ENCODE assay signal across 13 cellular contexts in genomic region chr22:27581688-27582087, GRCh38.
DNase-seq lines count a peak whose midpoint lies in the region; ATAC-seq and TF ChIP-seq lines count a peak whose summit lies in the region.
"Had no signal": no experiment of that assay in that cellular context is flagged by ENCODE, and none has a peak within 500 bp of the region (broad histone marks: within the 10 kb centered on the region; RNA-seq: fewer than 3 reads in every experiment).

No MANE protein-coding gene starts in this region.

- TF ChIP-seq EP300 in upper lobe of left lung (IDR thresholded peaks at IDR 0.05): peak in 1 of 4 donors; percentile 37

- intact Hi-C loops in Right ventricle myocardium inferior (cut with DNase I) (no loop called here), ascending aorta (cut with DNase I) (no loop called here)

- H3K27ac ChIP-seq in neuronal stem cell (replicated peaks; ENCODE audit: low read length) (no peak overlapping the region), upper lobe of left lung (peak overlapping the region in 1 of 4 donors; percentile 3), ascending aorta (no peak overlapping the region)

- no peak overlapping the region for H3K4me2 ChIP-seq in neuronal stem cell (ENCODE audit: insufficient read depth, low read length, poor library complexity, severe bottlenecking)

- WGBS in neuronal stem cell (ENCODE audit: extremely low coverage in 2 of 2, insufficient read length in 2 of 2, insufficient replicate concordance in 1 of 2), 2 donors: no CpG with 5 or more reads among the region's 8 CpGs
- 64 to 80% methylated on average over 1 to 8 of the region's 8 CpGs for WGBS in upper lobe of left lung, 2 donors

- H3K9ac ChIP-seq in adipocyte (ENCODE audit: low read length): no peak overlapping the region
- H3K9ac ChIP-seq in neuronal stem cell (ENCODE audit: low read depth, low read length, poor library complexity): no peak overlapping the region

- no peak overlapping the region for H3K18ac ChIP-seq in neuronal stem cell (ENCODE audit: low read length)

- TF ChIP-seq CTCF in upper lobe of left lung (IDR thresholded peaks at IDR 0.05) (no peak), ascending aorta (IDR thresholded peaks at IDR 0.05) (no peak), GM20000 (IDR thresholded peaks at IDR 0.05; ENCODE audit: extremely low read depth, missing control alignments) (no peak)

- no peak overlapping the region for H2BK15ac ChIP-seq in neuronal stem cell (ENCODE audit: low read length)

- no peaks in the 10 kb centered on the region for H3K36me3 ChIP-seq in adipocyte (ENCODE audit: control insufficient read depth, insufficient read depth, low read length, severe bottlenecking)
- H3K36me3 ChIP-seq in neuronal stem cell (replicated peaks in 1 of 2; ENCODE audit: control insufficient read depth in 2 of 2, insufficient read depth in 2 of 2, low read length in 2 of 2): no peaks in the 10 kb centered on the region
- H3K36me3 ChIP-seq in upper lobe of left lung: no peaks in the 10 kb centered on the region
- H3K36me3 ChIP-seq in ascending aorta: no peaks in the 10 kb centered on the region

- no peak for TF ChIP-seq POLR2A in upper lobe of left lung (IDR thresholded peaks at IDR 0.05)

- no peak overlapping the region for H4K8ac ChIP-seq in neuronal stem cell (ENCODE audit: low read depth, low read length)

- H2AFZ ChIP-seq in neuronal stem cell (ENCODE audit: low read length): peak overlapping the region; percentile 31

- H3K27me3 ChIP-seq in adipocyte (replicated peaks; ENCODE audit: control insufficient read depth, insufficient read depth, low read length) (peaks cover 8% of the 10 kb centered on the region), neuronal stem cell (ENCODE audit: control insufficient read depth in 3 of 3, insufficient read depth in 3 of 3, low read depth in 1 of 3, low read length in 3 of 3) (peaks cover 0 to 1% (median 0%) of the 10 kb centered on the region in 3 experiments), upper lobe of left lung (no peaks in the 10 kb centered on the region), ascending aorta (no peaks in the 10 kb centered on the region)

- peak; percentile 66 for DNase-seq in adipocyte (ENCODE audit: low read depth)
- peak; percentile 94 for DNase-seq in Right ventricle myocardium inferior (ENCODE audit: missing footprints)
- no peak for DNase-seq in neuronal stem cell (ENCODE audit: low spot score)
- peak in 1 of 2 donors; percentile 41 for DNase-seq in upper lobe of left lung
- no peak for DNase-seq in NCI-H2029 (lab: John Stamatoyannopoulos, UW)
- DNase-seq in NCI-H1048 (lab: John Stamatoyannopoulos, UW): no peak
- no peak for DNase-seq in ascending aorta (ENCODE audit: low spot score in 2 of 2)
- no peak for DNase-seq in GM20000 (ENCODE audit: low spot score)
- DNase-seq: activated CD8-positive, alpha-beta memory T cell treated with anti-CD3 and anti-CD28 coated beads, Interleukin-2, amount 50 U/mL, for 4 hours; Calu3; Kasumi-1; NCI-H345 had no signal

- peaks cover 10% of the 10 kb centered on the region for H3K4me1 ChIP-seq in adipocyte (ENCODE audit: control insufficient read depth, insufficient read depth, low read length)
- peaks cover 8% of the 10 kb centered on the region in 2 donors for H3K4me1 ChIP-seq in neuronal stem cell (ENCODE audit: control insufficient read depth in 2 of 2, insufficient read depth in 1 of 2, low read depth in 1 of 2, low read length in 2 of 2)
- H3K4me1 ChIP-seq in upper lobe of left lung: peaks cover 0 to 8% (median 0%) of the 10 kb centered on the region in 4 donors
- no peaks in the 10 kb centered on the region for H3K4me1 ChIP-seq in ascending aorta

- H3K9me3 ChIP-seq in adipocyte (ENCODE audit: control insufficient read depth, low read length) (no peaks in the 10 kb centered on the region), neuronal stem cell (replicated peaks in 1 of 2; ENCODE audit: control insufficient read depth in 2 of 2, insufficient read depth in 1 of 2, low read depth in 1 of 2, low read length in 2 of 2) (no peaks in the 10 kb centered on the region), upper lobe of left lung (no peaks in the 10 kb centered on the region), ascending aorta (no peaks in the 10 kb centered on the region)

- ATAC-seq in Right ventricle myocardium inferior (peak; percentile 87), upper lobe of left lung (ENCODE audit: low FRiP score in 2 of 2) (peak; percentile 25 to 89)
- ATAC-seq: left lobe of liver had no signal

- H3K23ac ChIP-seq in neuronal stem cell (ENCODE audit: low read depth, low read length, poor library complexity): no peak overlapping the region

- no peak overlapping the region for H2BK12ac ChIP-seq in neuronal stem cell (ENCODE audit: low read length)

- H2BK5ac ChIP-seq in neuronal stem cell (ENCODE audit: low read length): no peak overlapping the region

- peak overlapping the region; percentile 16 for H2AK5ac ChIP-seq in neuronal stem cell (ENCODE audit: low read depth, low read length)

- peaks cover 5% of the 10 kb centered on the region for H3K79me1 ChIP-seq in neuronal stem cell (ENCODE audit: low read depth, low read length)

- no peak overlapping the region for H3K14ac ChIP-seq in neuronal stem cell (ENCODE audit: low read length)

- no peak overlapping the region for H2BK120ac ChIP-seq in neuronal stem cell (ENCODE audit: low read depth, low read length)

- H3K4ac ChIP-seq in neuronal stem cell (ENCODE audit: low read length): no peak overlapping the region

- no peak overlapping the region for H4K91ac ChIP-seq in neuronal stem cell (ENCODE audit: low read depth, low read length, poor library complexity)

- no peak overlapping the region for H3K4me3 ChIP-seq in adipocyte (ENCODE audit: low read length)
- no peak overlapping the region for H3K4me3 ChIP-seq in neuronal stem cell (ENCODE audit: low read length in 2 of 2)
- no peak overlapping the region for H3K4me3 ChIP-seq in upper lobe of left lung
- no peak overlapping the region for H3K4me3 ChIP-seq in ascending aorta

Comparison
In these comparisons a context has a peak if more than half of its experiments do, and no peak if none do; other contexts are left out.
1. DNase-seq: peak in adipocyte (single experiment) and Right ventricle myocardium inferior (single experiment); none in neuronal stem cell (single experiment), NCI-H2029 (single experiment), NCI-H1048 (single experiment), ascending aorta (0 of 2) and GM20000 (single experiment).